ENCODE assay signal across 9 cellular contexts in genomic region chr1:32180186-32181060, GRCh38. TPM values are rescaled to one million over a fixed set of nuclear protein-coding genes. Genes with fewer than 3 reads are reported as not detected.
A peak's percentile ranks its signal among the peaks of the same experiment; 100 is the strongest.
DNase-seq lines count a peak whose midpoint lies in the region; ATAC-seq and TF ChIP-seq lines count a peak whose summit lies in the region.
"Had no signal": no experiment of that assay in that cellular context is flagged by ENCODE, and none has a peak within 500 bp of the region (broad histone marks: within the 10 kb centered on the region; RNA-seq: fewer than 3 reads in every experiment).

No MANE protein-coding gene starts in this region.

- DNase-seq in DMS79 (lab: John Stamatoyannopoulos, UW) (peak; percentile 35), T-helper 2 cell (peak in 3 of 5 experiments; percentile 9 to 65 (median 12)), chondrocyte (ENCODE audit: low spot score) (no peak), kidney tubule cell (ENCODE audit: low spot score) (peak; percentile 67), putamen (ENCODE audit: low spot score) (no peak)
- peak; percentile 46 for DNase-seq in stimulated activated CD4-positive, alpha-beta T cell treated with anti-CD3 and anti-CD28 coated beads, Interleukin-4, amount 100 ng/mL, for 24 hours

- ATAC-seq in HG02588 (IDR thresholded peaks at IDR 0.05; ENCODE audit: unreplicated experiment) (peak; percentile 17), GM18519 (IDR thresholded peaks at IDR 0.05; ENCODE audit: low FRiP score, unreplicated experiment) (no peak)

- peaks cover 46% of the 10 kb centered on the region for H3K4me1 Mint-ChIP-seq in chondrocyte (ENCODE audit: low read depth)

- TF ChIP-seq CTCF in chondrocyte (IDR thresholded peaks at IDR 0.05), result peak; percentile 53

- H3K4me3 Mint-ChIP-seq in chondrocyte (ENCODE audit: unreplicated experiment), result peak overlapping the region; percentile 95

- no peaks in the 10 kb centered on the region for H3K27me3 Mint-ChIP-seq in chondrocyte (ENCODE audit: low read depth)

- H3K36me3 Mint-ChIP-seq in chondrocyte (ENCODE audit: low read depth), result peaks cover 26% of the 10 kb centered on the region

- peak overlapping the region; percentile 99 for H3K27ac Mint-ChIP-seq in chondrocyte (ENCODE audit: unreplicated experiment)

- H3K9me3 Mint-ChIP-seq in chondrocyte (ENCODE audit: low read depth), result no peaks in the 10 kb centered on the region

RNA-seq across cellular contexts. Expression of gene TXLNA, which starts 0.9 kb away (rescaled TPM):
- total RNA-seq in chondrocyte, result 78.3 to 86.7 TPM (median 84.3 TPM) in 3 replicates

RNA-seq across cellular contexts. Expression of gene CCDC28B, which starts 20.0 kb away (rescaled TPM):
- total RNA-seq in chondrocyte, result 29.7 to 32.9 TPM (median 30.7 TPM) in 3 replicates

RNA-seq across cellular contexts. Expression of gene IQCC, which starts 25.0 kb away (rescaled TPM):
- 1.5 to 3.3 TPM (median 2.0 TPM) in 3 replicates for total RNA-seq in chondrocyte

RNA-seq across cellular contexts. Expression of gene DCDC2B, which starts 28.5 kb away (rescaled TPM):
- total RNA-seq in chondrocyte, result not detected in 3 replicates
- total RNA-seq: T-helper 2 cell treated with Interferon-gamma antibody and Interleukin-4, amounts not matched to agents 100 ng/mL and 5 ng/mL, for 36 hours had no signal

RNA-seq across cellular contexts. Expression of gene TMEM234, which starts 41.7 kb away (rescaled TPM):
- 20.8 to 23.9 TPM (median 22.8 TPM) in 3 replicates for total RNA-seq in chondrocyte

Comparison
In these comparisons a context has a peak if more than half of its experiments do, and no peak if none do; other contexts are left out.
1. DNase-seq: peak in DMS79 (single experiment), T-helper 2 cell (3 of 5), kidney tubule cell (single experiment) and stimulated activated CD4-positive, alpha-beta T cell treated with anti-CD3 and anti-CD28 coated beads, Interleukin-4, amount 100 ng/mL, for 24 hours (single experiment); none in chondrocyte (single experiment) and putamen (single experiment).